ENCODE assay signal across 1 cellular context in genomic region chr4:88823058-88823919, GRCh38.
TF ChIP-seq lines count a peak whose summit lies in the region.

No MANE protein-coding gene starts in this region.

TF ChIP-seq in HEK293, 187 proteins besides CTCF, POLR2A, EP300 and RAD21 (continued from another document):
- TF ChIP-seq BCL6B (tag by site-specific recombination; IDR thresholded peaks at IDR 0.05) (no peak), ZNF174 (tag by site-specific recombination; IDR thresholded peaks at IDR 0.05) (no peak), ZNF843 (tag by site-specific recombination; IDR thresholded peaks at IDR 0.05) (no peak), GLIS1 (tag by site-specific recombination; IDR thresholded peaks at IDR 0.05) (no peak), PRDM4 (tag by site-specific recombination; IDR thresholded peaks at IDR 0.05) (peak; percentile 55), PRDM6 (tag by site-specific recombination; IDR thresholded peaks at IDR 0.05) (peak; percentile 51), ZNF202 (tag by site-specific recombination; IDR thresholded peaks at IDR 0.05; ENCODE audit: borderline replicate concordance) (no peak), ZNF510 (tag by site-specific recombination; IDR thresholded peaks at IDR 0.05; ENCODE audit: insufficient replicate concordance) (no peak), HIC1 (tag by site-specific recombination; IDR thresholded peaks at IDR 0.05) (peak; percentile 80), ZNF133 (tag by site-specific recombination; IDR thresholded peaks at IDR 0.05) (peak; percentile 62), ZBTB21 (tag by site-specific recombination; IDR thresholded peaks at IDR 0.05) (peak; percentile 61), ZNF561 (tag by site-specific recombination; IDR thresholded peaks at IDR 0.05; ENCODE audit: borderline replicate concordance) (0 out of 2 replicates have a peak, but pooled peaks have one; percentile 31), KLF16 (tag by site-specific recombination; IDR thresholded peaks at IDR 0.05) (no peak; the same call in 1 of the 2 replicates), ZNF645 (tag by site-specific recombination; IDR thresholded peaks at IDR 0.05) (no peak), ZSCAN16 (tag by site-specific recombination; IDR thresholded peaks at IDR 0.05) (no peak), IKZF3 (tag by site-specific recombination; IDR thresholded peaks at IDR 0.05) (peak; percentile 82), ZNF660 (tag by site-specific recombination; IDR thresholded peaks at IDR 0.05) (0 out of 2 replicates have a peak, but pooled peaks have one; percentile 25), PATZ1 (tag by site-specific recombination; IDR thresholded peaks at IDR 0.05) (peak; percentile 14; the same call in 1 of the 2 replicates), ZNF138 (tag by site-specific recombination; IDR thresholded peaks at IDR 0.05; ENCODE audit: borderline replicate concordance) (no peak), ZNF513 (tag by site-specific recombination; IDR thresholded peaks at IDR 0.05) (peak; percentile 83), ZNF610 (tag by site-specific recombination; IDR thresholded peaks at IDR 0.05; ENCODE audit: borderline replicate concordance) (peak; percentile 77; the same call in 1 of the 2 replicates), KLF8 (tag by site-specific recombination; IDR thresholded peaks at IDR 0.05) (0 out of 2 replicates have a peak, but pooled peaks have one; percentile 13), SP2 (tag by site-specific recombination; IDR thresholded peaks at IDR 0.05) (peak; percentile 87), SP3 (tag by site-specific recombination; IDR thresholded peaks at IDR 0.05) (peak; percentile 68), ZNF777 (tag by site-specific recombination; IDR thresholded peaks at IDR 0.05; ENCODE audit: borderline replicate concordance) (no peak), ZXDB (tag by site-specific recombination; IDR thresholded peaks at IDR 0.05) (peak; percentile 18; the same call in 1 of the 2 replicates), WT1 (tag by site-specific recombination; IDR thresholded peaks at IDR 0.05) (peak; percentile 12; the same call in 1 of the 2 replicates), ZIC2 (tag by site-specific recombination; IDR thresholded peaks at IDR 0.05) (peak; percentile 14; the same call in 1 of the 2 replicates), SETDB1 (IDR thresholded peaks at IDR 0.05; ENCODE audit: insufficient read length, low read length) (peak; percentile 28), ZNF311 (tag by site-specific recombination; IDR thresholded peaks at IDR 0.05; ENCODE audit: borderline replicate concordance) (no peak), ZNF24 (tag by site-specific recombination; IDR thresholded peaks at IDR 0.05) (peak; percentile 42; the same call in 1 of the 2 replicates), ZNF366 (tag by site-specific recombination; conservative IDR thresholded peaks at IDR 0.05) (peak; percentile 92), SP7 (tag by site-specific recombination; IDR thresholded peaks at IDR 0.05) (peak; percentile 42; the same call in 1 of the 2 replicates), ZNF398 (tag by site-specific recombination; IDR thresholded peaks at IDR 0.05) (0 out of 2 replicates have a peak, but pooled peaks have one; percentile 20), KLF10 (tag by site-specific recombination; IDR thresholded peaks at IDR 0.05) (peak; percentile 62)
TF ChIP-seq in HEK293: peak in this region for 38.
